In genomic region chr3:122514123-122515019, GRCh38 we compare ENCODE assay signal across 8 cellular contexts. TPM values are rescaled to one million over a fixed set of nuclear protein-coding genes. Genes with fewer than 3 reads are reported as not detected.
A peak's percentile ranks its signal among the peaks of the same experiment; 100 is the strongest.
DNase-seq lines count a peak whose midpoint lies in the region; ATAC-seq and TF ChIP-seq lines count a peak whose summit lies in the region.

TSS of gene KPNA1 (minus strand) at chr3:122514939. CDS start at chr3:122496565, 18,374 bp downstream.

- peaks cover 47% of the 10 kb centered on the region for H3K79me2 ChIP-seq in Loucy (ENCODE audit: insufficient read depth, low read length)
- peaks cover 44% of the 10 kb centered on the region for H3K79me2 ChIP-seq in neural cell (replicated peaks; ENCODE audit: insufficient read depth, low read length)

- H3K4me1 ChIP-seq in ES-I3 (ENCODE audit: insufficient read depth, low read length) (peaks cover 19% of the 10 kb centered on the region), Loucy (ENCODE audit: insufficient read depth, low read length, poor library complexity, severe bottlenecking) (peaks cover 42% of the 10 kb centered on the region)

- peak; percentile 34 for TF ChIP-seq RAD21 in neural cell (conservative IDR thresholded peaks at IDR 0.05)

- ATAC-seq in stimulated activated naive CD8-positive, alpha-beta T cell treated with anti-CD3 and anti-CD28 coated beads, Interleukin-15, amount 100 ng/mL, for 72 hours = peak; percentile 93

- DNase-seq in H7 (peak; percentile 93), SIG-M5 (lab: John Stamatoyannopoulos, UW) (peak; percentile 55), activated gamma-delta T cell (lab: John Stamatoyannopoulos, UW) (peak; percentile 79), fibroblast of the conjunctiva (ENCODE audit: low read depth) (peak; percentile 79)
- peak; percentile 92 to 93 for DNase-seq in stimulated activated naive CD8-positive, alpha-beta T cell treated with anti-CD3 and anti-CD28 coated beads, Interleukin-15, amount 100 ng/mL, for 72 hours

- H4K20me1 ChIP-seq in Loucy (ENCODE audit: insufficient read depth, low read length, poor library complexity, severe bottlenecking) = peaks cover 46% of the 10 kb centered on the region
- H4K20me1 ChIP-seq in neural cell (ENCODE audit: insufficient read depth) = peaks cover 3% of the 10 kb centered on the region

- H3K4me1 Mint-ChIP-seq in stimulated activated naive CD8-positive, alpha-beta T cell treated with anti-CD3 and anti-CD28 coated beads, Interleukin-15, amount 100 ng/mL, for 72 hours = peaks cover 54% of the 10 kb centered on the region

- H3K9me2 ChIP-seq in Loucy (replicated peaks; ENCODE audit: low read depth, low read length) = no peaks in the 10 kb centered on the region
- H3K9me2 ChIP-seq in neural cell (ENCODE audit: insufficient read depth, low read length) = no peaks in the 10 kb centered on the region

- peak within 1 kb of the TSS; percentile 85 to 87 for H3K4me3 Mint-ChIP-seq in stimulated activated naive CD8-positive, alpha-beta T cell treated with anti-CD3 and anti-CD28 coated beads, Interleukin-15, amount 100 ng/mL, for 72 hours

- peak within 1 kb of the TSS; percentile 72 to 97 for H3K27ac Mint-ChIP-seq in stimulated activated naive CD8-positive, alpha-beta T cell treated with anti-CD3 and anti-CD28 coated beads, Interleukin-15, amount 100 ng/mL, for 72 hours

- no peaks in the 10 kb centered on the region for H3K36me3 ChIP-seq in ES-I3 (ENCODE audit: insufficient read depth, low read length)
- H3K36me3 ChIP-seq in H7 (replicated peaks; ENCODE audit: control insufficient read depth, insufficient read depth, low read length) = no peaks in the 10 kb centered on the region
- H3K36me3 ChIP-seq in Loucy (ENCODE audit: insufficient read depth, low read length) = no peaks in the 10 kb centered on the region
- no peaks in the 10 kb centered on the region for H3K36me3 ChIP-seq in neural cell (ENCODE audit: insufficient read depth, low read length)

- peak within 1 kb of the TSS; percentile 86 for H3K4me2 ChIP-seq in Loucy (ENCODE audit: low read depth, low read length, poor library complexity, severe bottlenecking)
- H3K4me2 ChIP-seq in neural cell (ENCODE audit: low read length) = peak within 1 kb of the TSS; percentile 73

- no peaks in the 10 kb centered on the region for H3K9me3 ChIP-seq in ES-I3 (ENCODE audit: control insufficient read depth, insufficient read depth, low read length)
- H3K9me3 ChIP-seq in Loucy (ENCODE audit: insufficient read depth, low read depth, low read length) = no peaks in the 10 kb centered on the region
- no peaks in the 10 kb centered on the region for H3K9me3 ChIP-seq in neural cell (ENCODE audit: low read length)

- peaks cover 10% of the 10 kb centered on the region for H3K27me3 Mint-ChIP-seq in stimulated activated naive CD8-positive, alpha-beta T cell treated with anti-CD3 and anti-CD28 coated beads, Interleukin-15, amount 100 ng/mL, for 72 hours

- peaks cover 7 to 12% of the 10 kb centered on the region in 2 donors for H3K9me3 Mint-ChIP-seq in stimulated activated naive CD8-positive, alpha-beta T cell treated with anti-CD3 and anti-CD28 coated beads, Interleukin-15, amount 100 ng/mL, for 72 hours

- TF ChIP-seq CTCF in Loucy (conservative IDR thresholded peaks at IDR 0.05; ENCODE audit: low read length) (no peak), neural cell (IDR thresholded peaks at IDR 0.05; ENCODE audit: poor library complexity, severe bottlenecking) (no peak)

- H3K27ac ChIP-seq in neural cell (ENCODE audit: low read length) = peak within 1 kb of the TSS; percentile 89

- peak within 1 kb of the TSS; percentile 99 for H2AFZ ChIP-seq in Loucy (ENCODE audit: low read length)
- peak within 1 kb of the TSS; percentile 86 for H2AFZ ChIP-seq in neural cell (ENCODE audit: low read depth, low read length)

- peak; percentile 51 for TF ChIP-seq EP300 in neural cell (conservative IDR thresholded peaks at IDR 0.05; ENCODE audit: poor library complexity, severe bottlenecking)

- H3F3A ChIP-seq in Loucy (ENCODE audit: low read depth) (no peaks in the 10 kb centered on the region), neural cell (ENCODE audit: insufficient read depth, low read length, poor library complexity, severe bottlenecking) (peaks cover 5% of the 10 kb centered on the region)

- no peaks in the 10 kb centered on the region for H3K27me3 ChIP-seq in H7 (ENCODE audit: control insufficient read depth, insufficient read depth, low read length)
- no peaks in the 10 kb centered on the region for H3K27me3 ChIP-seq in Loucy (ENCODE audit: insufficient read depth, low read length, poor library complexity, severe bottlenecking)
- H3K27me3 ChIP-seq in neural cell (ENCODE audit: insufficient read depth, low read depth, low read length) = no peaks in the 10 kb centered on the region

- H3K9ac ChIP-seq in ES-I3 (ENCODE audit: low read depth, low read length) = peak within 1 kb of the TSS; percentile 92
- peak within 1 kb of the TSS; percentile 77 for H3K9ac ChIP-seq in Loucy (ENCODE audit: low read depth, low read length, poor library complexity, severe bottlenecking)
- H3K9ac ChIP-seq in neural cell (ENCODE audit: low read length) = peak within 1 kb of the TSS; percentile 90

- peak within 1 kb of the TSS; percentile 95 for H3K4me3 ChIP-seq in H7 (ENCODE audit: insufficient read depth, low read depth, low read length)
- peak within 1 kb of the TSS; percentile 74 for H3K4me3 ChIP-seq in Loucy (ENCODE audit: low read length, poor library complexity, severe bottlenecking)
- H3K4me3 ChIP-seq in neural cell (ENCODE audit: low read length) = peak within 1 kb of the TSS; percentile 87

TF ChIP-seq in neural cell, 6 proteins besides CTCF, POLR2A, EP300 and RAD21:
- TF ChIP-seq, protein P1, sequence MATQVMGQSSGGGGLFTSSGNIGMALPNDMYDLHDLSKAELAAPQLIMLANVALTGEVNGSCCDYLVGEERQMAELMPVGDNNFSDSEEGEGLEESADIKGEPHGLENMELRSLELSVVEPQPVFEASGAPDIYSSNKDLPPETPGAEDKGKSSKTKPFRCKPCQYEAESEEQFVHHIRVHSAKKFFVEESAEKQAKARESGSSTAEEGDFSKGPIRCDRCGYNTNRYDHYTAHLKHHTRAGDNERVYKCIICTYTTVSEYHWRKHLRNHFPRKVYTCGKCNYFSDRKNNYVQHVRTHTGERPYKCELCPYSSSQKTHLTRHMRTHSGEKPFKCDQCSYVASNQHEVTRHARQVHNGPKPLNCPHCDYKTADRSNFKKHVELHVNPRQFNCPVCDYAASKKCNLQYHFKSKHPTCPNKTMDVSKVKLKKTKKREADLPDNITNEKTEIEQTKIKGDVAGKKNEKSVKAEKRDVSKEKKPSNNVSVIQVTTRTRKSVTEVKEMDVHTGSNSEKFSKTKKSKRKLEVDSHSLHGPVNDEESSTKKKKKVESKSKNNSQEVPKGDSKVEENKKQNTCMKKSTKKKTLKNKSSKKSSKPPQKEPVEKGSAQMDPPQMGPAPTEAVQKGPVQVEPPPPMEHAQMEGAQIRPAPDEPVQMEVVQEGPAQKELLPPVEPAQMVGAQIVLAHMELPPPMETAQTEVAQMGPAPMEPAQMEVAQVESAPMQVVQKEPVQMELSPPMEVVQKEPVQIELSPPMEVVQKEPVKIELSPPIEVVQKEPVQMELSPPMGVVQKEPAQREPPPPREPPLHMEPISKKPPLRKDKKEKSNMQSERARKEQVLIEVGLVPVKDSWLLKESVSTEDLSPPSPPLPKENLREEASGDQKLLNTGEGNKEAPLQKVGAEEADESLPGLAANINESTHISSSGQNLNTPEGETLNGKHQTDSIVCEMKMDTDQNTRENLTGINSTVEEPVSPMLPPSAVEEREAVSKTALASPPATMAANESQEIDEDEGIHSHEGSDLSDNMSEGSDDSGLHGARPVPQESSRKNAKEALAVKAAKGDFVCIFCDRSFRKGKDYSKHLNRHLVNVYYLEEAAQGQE (IDR thresholded peaks at IDR 0.05; ENCODE audit: borderline replicate concordance) = peak; percentile 69
- TF ChIP-seq SMC3 (conservative IDR thresholded peaks at IDR 0.05; ENCODE audit: poor library complexity) (peak; percentile 21), POLR2AphosphoS5 (IDR thresholded peaks at IDR 0.05) (peak; percentile 99), MXI1 (conservative IDR thresholded peaks at IDR 0.05; ENCODE audit: poor library complexity, severe bottlenecking) (peak; percentile 46), TAF1 (IDR thresholded peaks at IDR 0.05; ENCODE audit: low read depth) (peak; percentile 73), EZH2 (IDR thresholded peaks at IDR 0.05; ENCODE audit: borderline replicate concordance, insufficient read depth, low read length, poor library complexity, severe bottlenecking) (no peak)

RNA-seq across cellular contexts. Expression of gene KPNA1, which starts in this region (rescaled TPM):
- total RNA-seq in H7 (2014; rRNA removed; shearing (Covaris generic)) = 20.4 and 34.1 TPM in 2 replicates
- 28.5 and 35.8 TPM in 2 replicates for polyA plus RNA-seq in neural cell
- 58.4 and 77.6 TPM in 2 replicates for polyA minus RNA-seq in neural cell

Comparison
In these comparisons a context has a peak if more than half of its experiments do, and no peak if none do; other contexts are left out.
1. Peak in every context shown above with its lines: DNase-seq, ATAC-seq, H3K4me3 ChIP-seq and H3K27ac ChIP-seq.